In genomic region chr7:100085515-100085914, GRCh38 we compare ENCODE assay signal across 16 cellular contexts. TPM values are rescaled to one million over a fixed set of nuclear protein-coding genes. Genes with fewer than 3 reads are reported as not detected.
DNase-seq lines count a peak whose midpoint lies in the region; ATAC-seq and TF ChIP-seq lines count a peak whose summit lies in the region.
"Had no signal": no experiment of that assay in that cellular context is flagged by ENCODE, and none has a peak within 500 bp of the region (broad histone marks: within the 10 kb centered on the region; RNA-seq: fewer than 3 reads in every experiment).

No MANE protein-coding gene starts in this region.

- intact Hi-C loops in CD14-positive monocyte (cut with micrococcal nuclease) = loop anchor here (10.0 kb wide), 1 partner anchor 71 kb away; the partner anchor contains the start of gene ZKSCAN1 (in 2 of the 2)

- H3K36me3 Mint-ChIP-seq in CD14-positive monocyte (peaks cover 3 to 4% of the 10 kb centered on the region in 2 donors), T-helper 17 cell (ENCODE audit: low read depth) (peaks cover 5% of the 10 kb centered on the region), mesothelial cell of epicardium (peaks cover 3% of the 10 kb centered on the region)

- no peak overlapping the region for H3K4me3 ChIP-seq in HEK293 (ENCODE audit: low read depth, low read length)
- H3K4me3 ChIP-seq: GM23338 had no signal

- H3K9me3 Mint-ChIP-seq in CD14-positive monocyte (peaks cover 0 to 5% (median 0%) of the 10 kb centered on the region in 7 donors), mesothelial cell of epicardium (no peaks in the 10 kb centered on the region)
- H3K9me3 Mint-ChIP-seq: CD8-positive, alpha-beta memory T cell had no signal

- no peaks in the 10 kb centered on the region for H3K9me3 ChIP-seq in HEK293 (ENCODE audit: control insufficient read depth, insufficient read depth, low read depth, low read length)
- H3K9me3 ChIP-seq in T-helper 17 cell (ENCODE audit: control insufficient read depth, low read length, poor library complexity, severe bottlenecking) = no peaks in the 10 kb centered on the region

- H3K4me1 Mint-ChIP-seq in CD14-positive monocyte = peaks cover 41% of the 10 kb centered on the region
- H3K4me1 Mint-ChIP-seq in T-helper 17 cell = peaks cover 27% of the 10 kb centered on the region
- H3K4me1 Mint-ChIP-seq in mesothelial cell of epicardium = peaks cover 31% of the 10 kb centered on the region

- H3K4me1 ChIP-seq in HEK293 (ENCODE audit: control insufficient read depth, insufficient read depth, low read length) = peaks cover 8% of the 10 kb centered on the region

- POLR2A ChIA-PET in HEK293 (lab: Yijun Ruan, JAX) = no interaction called here

- H3K27ac Mint-ChIP-seq in CD14-positive monocyte = peak overlapping the region in 6 of 7 donors; percentile 65 to 91 (median 82)
- H3K27ac Mint-ChIP-seq in T-helper 17 cell = peak overlapping the region; percentile 27
- peak overlapping the region; percentile 59 for H3K27ac Mint-ChIP-seq in mesothelial cell of epicardium
- H3K27ac Mint-ChIP-seq: GM23338 had no signal

- H3K36me3 ChIP-seq in HEK293 (ENCODE audit: control insufficient read depth in 2 of 2, insufficient read depth in 1 of 2, low read length in 2 of 2) = peaks cover 3 to 4% of the 10 kb centered on the region in 2 experiments; a peak in 2 of 3 replicates

- ATAC-seq in T-helper 17 cell (no peak), HG03460 (IDR thresholded peaks at IDR 0.05; ENCODE audit: unreplicated experiment) (no peak)
- ATAC-seq: GM23338, HCT116, PC-3 had no signal

- H3K4me3 Mint-ChIP-seq in CD14-positive monocyte = no peak overlapping the region
- no peak overlapping the region for H3K4me3 Mint-ChIP-seq in T-helper 17 cell
- H3K4me3 Mint-ChIP-seq in mesothelial cell of epicardium = no peak overlapping the region
- H3K4me3 Mint-ChIP-seq: GM23338 had no signal

- peaks cover 8 to 15% (median 14%) of the 10 kb centered on the region in 3 donors for H3K27me3 Mint-ChIP-seq in CD14-positive monocyte (ENCODE audit: low read depth in 3 of 3)
- no peaks in the 10 kb centered on the region for H3K27me3 Mint-ChIP-seq in T-helper 17 cell
- no peaks in the 10 kb centered on the region for H3K27me3 Mint-ChIP-seq in mesothelial cell of epicardium (ENCODE audit: low read depth)

- TF ChIP-seq CTCF in CD14-positive monocyte (IDR thresholded peaks at IDR 0.05) (no peak), HEK293 (tag by site-specific recombination; IDR thresholded peaks at IDR 0.05) (no peak), mesothelial cell of epicardium (IDR thresholded peaks at IDR 0.05; ENCODE audit: unreplicated experiment) (no peak), GM13976 (IDR thresholded peaks at IDR 0.05; ENCODE audit: borderline replicate concordance, control extremely low read depth, extremely low read depth, insufficient read depth, missing control alignments) (no peak)

- CTCF ChIA-PET in HEK293 (lab: Yijun Ruan, JAX) = interaction anchor here (1.3 kb wide), 1 partner anchor 47 kb away, joined by 4 read pairs; no protein-coding TSS in a partner anchor

- DNase-seq in CD14-positive monocyte (ENCODE audit: low spot score) = no peak
- DNase-seq in T-helper 17 cell = no peak
- DNase-seq in mesothelial cell of epicardium (ENCODE audit: low spot score in 2 of 2, unreplicated experiment in 2 of 2) = no peak
- DNase-seq in GM13976 (ENCODE audit: low spot score) = no peak
- DNase-seq in activated gamma-delta T cell treated with Interleukin-2 at 50 U/mL for 16 hours = no peak
- no peak for DNase-seq in NCI-H1436 treated with DMSO at 0.1 percent for 48 hours (lab: John Stamatoyannopoulos, UW)
- DNase-seq: CD8-positive, alpha-beta memory T cell; NCI-H1417; NCI-H1930; NCI-H2171; NCI-H446; PC-3 had no signal

- no peak overlapping the region for H3K27ac ChIP-seq in HEK293 (ENCODE audit: extremely low read depth, low read depth, low read length)

- in situ Hi-C loops in GM13976 (cut with MboI; ENCODE audit: low sequenced_read_pairs, unreplicated experiment) = no loop called here

TF ChIP-seq in HEK293, 187 proteins besides CTCF, POLR2A, EP300 and RAD21:
- TF ChIP-seq BCL11A (tag by site-specific recombination; IDR thresholded peaks at IDR 0.05; ENCODE audit: low read depth) (no peak), BCL6B (tag by site-specific recombination; IDR thresholded peaks at IDR 0.05) (0 out of 2 replicates have a peak, but pooled peaks have one; percentile 23)
- TF ChIP-seq, protein P1, sequence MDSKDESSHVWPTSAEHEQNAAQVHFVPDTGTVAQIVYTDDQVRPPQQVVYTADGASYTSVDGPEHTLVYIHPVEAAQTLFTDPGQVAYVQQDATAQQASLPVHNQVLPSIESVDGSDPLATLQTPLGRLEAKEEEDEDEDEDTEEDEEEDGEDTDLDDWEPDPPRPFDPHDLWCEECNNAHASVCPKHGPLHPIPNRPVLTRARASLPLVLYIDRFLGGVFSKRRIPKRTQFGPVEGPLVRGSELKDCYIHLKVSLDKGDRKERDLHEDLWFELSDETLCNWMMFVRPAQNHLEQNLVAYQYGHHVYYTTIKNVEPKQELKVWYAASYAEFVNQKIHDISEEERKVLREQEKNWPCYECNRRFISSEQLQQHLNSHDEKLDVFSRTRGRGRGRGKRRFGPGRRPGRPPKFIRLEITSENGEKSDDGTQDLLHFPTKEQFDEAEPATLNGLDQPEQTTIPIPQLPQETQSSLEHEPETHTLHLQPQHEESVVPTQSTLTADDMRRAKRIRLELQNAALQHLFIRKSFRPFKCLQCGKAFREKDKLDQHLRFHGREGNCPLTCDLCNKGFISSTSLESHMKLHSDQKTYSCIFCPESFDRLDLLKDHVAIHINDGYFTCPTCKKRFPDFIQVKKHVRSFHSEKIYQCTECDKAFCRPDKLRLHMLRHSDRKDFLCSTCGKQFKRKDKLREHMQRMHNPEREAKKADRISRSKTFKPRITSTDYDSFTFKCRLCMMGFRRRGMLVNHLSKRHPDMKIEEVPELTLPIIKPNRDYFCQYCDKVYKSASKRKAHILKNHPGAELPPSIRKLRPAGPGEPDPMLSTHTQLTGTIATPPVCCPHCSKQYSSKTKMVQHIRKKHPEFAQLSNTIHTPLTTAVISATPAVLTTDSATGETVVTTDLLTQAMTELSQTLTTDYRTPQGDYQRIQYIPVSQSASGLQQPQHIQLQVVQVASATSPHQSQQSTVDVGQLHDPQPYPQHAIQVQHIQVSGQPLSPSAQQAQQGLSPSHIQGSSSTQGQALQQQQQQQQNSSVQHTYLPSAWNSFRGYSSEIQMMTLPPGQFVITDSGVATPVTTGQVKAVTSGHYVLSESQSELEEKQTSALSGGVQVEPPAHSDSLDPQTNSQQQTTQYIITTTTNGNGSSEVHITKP (tag by site-specific recombination; IDR thresholded peaks at IDR 0.05) = 0 out of 2 replicates have a peak, but pooled peaks have one; percentile 8

RNA-seq across cellular contexts. Expression of gene COPS6, which starts 3.3 kb away (rescaled TPM):
- polyA plus RNA-seq in CD14-positive monocyte = 100 to 1,000 TPM; 109 to 119 TPM
- total RNA-seq in T-helper 17 cell (10 to 100 TPM; 62.5 to 64.7 TPM), mesothelial cell of epicardium (96.4 to 103 TPM (median 97.7 TPM) in 3 replicates)

RNA-seq across cellular contexts. Expression of gene ZNF3, which starts 4.0 kb away (rescaled TPM):
- polyA plus RNA-seq in CD14-positive monocyte = 1 to 10 TPM; 7.1 to 8.9 TPM
- 10 to 100 TPM; 42.3 to 45.2 TPM for total RNA-seq in T-helper 17 cell
- total RNA-seq in mesothelial cell of epicardium = 78.6 to 85.9 TPM (median 81.1 TPM) in 3 replicates

RNA-seq across cellular contexts. Expression of gene MCM7, which starts 15.7 kb away (rescaled TPM):
- polyA plus RNA-seq in CD14-positive monocyte = 1 to 10 TPM; 6.9 to 8.8 TPM
- total RNA-seq in T-helper 17 cell = 100 to 1,000 TPM; 111 to 119 TPM
- 170 to 172 TPM (median 171 TPM) in 3 replicates for total RNA-seq in mesothelial cell of epicardium

RNA-seq across cellular contexts. Expression of gene AP4M1, which starts 15.9 kb away (rescaled TPM):
- polyA plus RNA-seq in CD14-positive monocyte = 10 to 100 TPM; 10.5 to 13.1 TPM
- total RNA-seq in T-helper 17 cell (1 to 10 TPM; 8.6 to 9.3 TPM), mesothelial cell of epicardium (23.5 to 26.8 TPM (median 25.6 TPM) in 3 replicates)

RNA-seq across cellular contexts. Expression of gene TAF6, which starts 33.6 kb away (rescaled TPM):
- 10 to 100 TPM in 1 of 2 donors, 1 to 10 TPM in 1; 9.6 to 11.0 TPM for polyA plus RNA-seq in CD14-positive monocyte
- total RNA-seq in T-helper 17 cell (10 to 100 TPM; 40.7 to 45.3 TPM), mesothelial cell of epicardium (63.7 to 68.8 TPM (median 66.2 TPM) in 3 replicates)

Comparison
In these comparisons a context has a peak if more than half of its experiments do, and no peak if none do; other contexts are left out.
1. H3K27ac Mint-ChIP-seq: peak in every context shown above with its lines; median percentile 82 in CD14-positive monocyte; 59 in mesothelial cell of epicardium; 27 in T-helper 17 cell.